Comparison of ENCODE assay signal across 8 cellular contexts in genomic region chr7:98879989-98880337, GRCh38. TPM values are rescaled to one million over a fixed set of nuclear protein-coding genes. Genes with fewer than 3 reads are reported as not detected.
DNase-seq lines count a peak whose midpoint lies in the region; ATAC-seq and TF ChIP-seq lines count a peak whose summit lies in the region.

No MANE protein-coding gene starts in this region.

- H3K4me1 ChIP-seq in Karpas-422 (ENCODE audit: low read length), result peaks cover 22% of the 10 kb centered on the region

- DNase-seq in BJ (ENCODE audit: low read depth), result no peak
- no peak for DNase-seq in Karpas-422
- DNase-seq in choroid plexus epithelial cell (ENCODE audit: low read depth), result no peak
- no peak for DNase-seq in natural killer cell
- no peak for DNase-seq in cerebellar cortex (ENCODE audit: low spot score)
- DNase-seq in stimulated activated CD4-positive, alpha-beta T cell treated with anti-CD3 and anti-CD28 coated beads, Interleukin-4, amount 100 ng/mL, for 1 hour, result no peak

- POLR2A ChIA-PET in BJ (lab: Charles Lee), result no interaction called here

- peaks cover 22% of the 10 kb centered on the region for H4K20me1 ChIP-seq in Karpas-422 (ENCODE audit: insufficient read depth, low read depth, low read length)

- H3K27me3 ChIP-seq in BJ (ENCODE audit: control insufficient read depth, insufficient read depth, low read length) (no peaks in the 10 kb centered on the region), Karpas-422 (ENCODE audit: low read length) (no peaks in the 10 kb centered on the region)

- H3K36me3 Mint-ChIP-seq in natural killer cell, result no peaks in the 10 kb centered on the region

- H3K36me3 ChIP-seq in BJ (ENCODE audit: control insufficient read depth, insufficient read depth, low read length), result peaks cover 14% of the 10 kb centered on the region
- peaks cover 32% of the 10 kb centered on the region; the same call in 1 of the 2 replicates for H3K36me3 ChIP-seq in Karpas-422 (ENCODE audit: insufficient read depth, low read length)

- H3K9ac ChIP-seq in Karpas-422 (ENCODE audit: low read length), result peak overlapping the region; percentile 99

- H3K27ac Mint-ChIP-seq in natural killer cell, result peak overlapping the region; percentile 85 to 91

- no peak overlapping the region for H3K27ac ChIP-seq in Karpas-422 (ENCODE audit: low read length)

- no peak overlapping the region for H2AFZ ChIP-seq in Karpas-422 (ENCODE audit: low read length)

- peak overlapping the region; percentile 92 for H3K4me3 Mint-ChIP-seq in natural killer cell

- no peaks in the 10 kb centered on the region for H3K9me3 ChIP-seq in Karpas-422 (ENCODE audit: low read length)

- H3K4me3 ChIP-seq in BJ (ENCODE audit: low read depth, low read length) (peak overlapping the region; percentile 87), Karpas-422 (ENCODE audit: low read length) (peak overlapping the region; percentile 99), choroid plexus epithelial cell (ENCODE audit: low read depth, low read length) (peak overlapping the region; percentile 93)

- no peaks in the 10 kb centered on the region for H3K9me2 ChIP-seq in Karpas-422 (replicated peaks; ENCODE audit: insufficient read depth, low read length)

- H3K9me3 Mint-ChIP-seq in natural killer cell, result no peaks in the 10 kb centered on the region

- peaks cover 55% of the 10 kb centered on the region for H3K79me2 ChIP-seq in Karpas-422 (ENCODE audit: low read length)

- no peaks in the 10 kb centered on the region for H3K27me3 Mint-ChIP-seq in natural killer cell (ENCODE audit: low read depth in 2 of 2)

- no peak for ATAC-seq in natural killer cell
- no peak for ATAC-seq in GM21786 (IDR thresholded peaks at IDR 0.05; ENCODE audit: unreplicated experiment)
- no peak for ATAC-seq in activated CD4-positive, CD25-positive, alpha-beta regulatory T cell treated with anti-CD3 and anti-CD28 coated beads, Interleukin-2, amount 50 U/mL, for 24 hours

- CTCF ChIA-PET in BJ (lab: Yijun Ruan, JAX), result interaction anchor here (0.7 to 1.4 kb wide), 8 partner anchors 9 to 460 kb away, joined by 3 to 9 read pairs (median 4); no protein-coding TSS in a partner anchor

- TF ChIP-seq CTCF in BJ (IDR thresholded peaks at IDR 0.05; ENCODE audit: insufficient read depth, low read depth, low read length), result no peak
- no peak for TF ChIP-seq CTCF in choroid plexus epithelial cell (conservative IDR thresholded peaks at IDR 0.05; ENCODE audit: low read depth, low read length)
- no peak for TF ChIP-seq CTCF in natural killer cell (IDR thresholded peaks at IDR 0.05)

- peaks cover 9 to 20% of the 10 kb centered on the region in 2 donors for H3K4me1 Mint-ChIP-seq in natural killer cell

- intact Hi-C loops in natural killer cell (cut with micrococcal nuclease), result no loop called here

- peak overlapping the region; percentile 78 for H3K4me2 ChIP-seq in Karpas-422 (ENCODE audit: low read depth, low read length, poor library complexity, severe bottlenecking)

RNA-seq across cellular contexts. Expression of gene TRRAP, which starts 1.6 kb away (rescaled TPM):
- polyA plus RNA-seq in BJ (2011; rRNA removed), result 11.8 and 17.2 TPM in 2 replicates
- 35.6 and 41.3 TPM in 2 replicates for polyA minus RNA-seq in BJ (2011; rRNA and poly(A)+ RNA removed)
- 26.1 and 34.6 TPM in 2 replicates for total RNA-seq in Karpas-422 (2014; rRNA removed; shearing (Covaris generic); ENCODE audit: low replicate concordance)
- 10 to 100 TPM; 45.4 to 62.9 (median 62.4) TPM for total RNA-seq in natural killer cell

RNA-seq across cellular contexts. Expression of gene TMEM130, which starts 10.1 kb away (rescaled TPM):
- 4.4 and 6.4 TPM in 2 replicates for polyA plus RNA-seq in BJ (2011; rRNA removed)
- 1.6 and 4.4 TPM in 2 replicates for polyA minus RNA-seq in BJ (2011; rRNA and poly(A)+ RNA removed)
- 0.40 TPM in 1 of 2 replicates, not detected in the other for total RNA-seq in Karpas-422 (2014; rRNA removed; shearing (Covaris generic); ENCODE audit: low replicate concordance)
- not detected for total RNA-seq in natural killer cell
